In the genomic region with DNA sequence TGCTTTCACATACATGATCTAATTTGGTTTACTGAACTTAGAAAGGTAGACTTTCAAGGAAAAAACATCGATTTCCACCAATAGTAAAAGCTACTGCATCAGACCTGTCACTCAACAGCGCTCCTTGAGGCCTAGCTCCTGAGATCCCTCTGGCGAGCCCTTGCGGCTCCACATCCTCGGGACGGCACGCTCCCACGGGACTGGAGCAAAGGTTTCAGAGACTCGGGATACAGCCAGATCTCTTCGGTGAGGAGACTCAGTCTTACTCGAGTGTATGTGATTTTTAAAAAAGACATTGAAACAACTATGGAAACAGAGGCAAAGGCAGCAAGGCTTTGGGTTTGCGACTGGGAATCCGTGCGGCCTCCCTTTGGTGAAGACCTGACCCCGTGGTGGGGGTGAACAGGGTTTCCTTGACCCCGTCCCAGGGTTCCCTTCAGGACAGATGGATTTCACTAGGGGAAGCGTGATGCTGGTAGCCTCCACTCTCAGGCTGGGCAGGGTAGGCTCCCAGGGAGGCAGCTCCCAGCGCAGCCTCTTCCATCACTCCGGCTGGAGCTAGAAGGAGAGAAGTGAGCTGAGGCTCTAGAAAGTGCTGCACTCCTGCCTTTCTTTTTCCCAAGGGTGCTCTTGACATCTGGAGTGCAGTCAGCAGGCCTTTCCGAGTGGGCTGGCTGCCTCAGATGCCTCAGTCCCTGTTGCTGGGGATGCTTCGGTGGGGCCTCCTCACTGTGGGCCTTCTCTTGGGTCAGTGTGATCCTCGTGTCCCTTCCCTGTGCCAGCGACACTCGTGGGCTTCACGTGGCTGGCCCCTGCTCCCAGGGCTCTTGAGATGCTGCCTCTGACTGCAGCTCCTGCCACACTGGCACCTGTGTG, we compare ENCODE assay signal across 21 cellular contexts. TPM values are rescaled to one million over a fixed set of nuclear protein-coding genes. Genes with fewer than 3 reads are reported as not detected.
DNase-seq lines count a peak whose midpoint lies in the region; ATAC-seq and TF ChIP-seq lines count a peak whose summit lies in the region.
"Had no signal": no experiment of that assay in that cellular context is flagged by ENCODE, and none has a peak within 500 bp of the region (broad histone marks: within the 10 kb centered on the region; RNA-seq: fewer than 3 reads in every experiment).

No MANE protein-coding gene starts in this region.

- peaks cover 36 to 47% of the 10 kb centered on the region in 2 donors for H3K4me1 Mint-ChIP-seq in natural killer cell treated with Interleukin-12 subunit alpha and Interleukin-12 subunit beta and Interleukin-15 and Interleukin-18, amount 100 ng/mL, for 72 hours (ENCODE audit: low read depth in 2 of 2)
- peaks cover 46 to 47% of the 10 kb centered on the region in 2 donors for H3K4me1 Mint-ChIP-seq in natural killer cell

- H3K36me3 Mint-ChIP-seq in natural killer cell treated with Interleukin-12 subunit alpha and Interleukin-12 subunit beta and Interleukin-15 and Interleukin-18, amount 100 ng/mL, for 72 hours, result no peaks in the 10 kb centered on the region
- no peaks in the 10 kb centered on the region for H3K36me3 Mint-ChIP-seq in natural killer cell

- no peaks in the 10 kb centered on the region for H3K79me2 ChIP-seq in OCI-LY7 (ENCODE audit: insufficient read depth, low read depth, low read length)

- TF ChIP-seq CTCF in natural killer cell (IDR thresholded peaks at IDR 0.05) (no peak), OCI-LY7 (conservative IDR thresholded peaks at IDR 0.05; ENCODE audit: low read length) (no peak)

- H3K27ac ChIP-seq in OCI-LY7 (ENCODE audit: low read depth, low read length, poor library complexity, severe bottlenecking) (no peak overlapping the region), thymus (ENCODE audit: low read depth) (peak overlapping the region; percentile 88)
- peak overlapping the region; percentile 77 for H3K27ac ChIP-seq in effector memory CD4-positive, alpha-beta T cell (ENCODE audit: insufficient read depth, low read length, poor library complexity, severe bottlenecking)
- H3K27ac ChIP-seq: brain microvascular endothelial cell, gastrocnemius medialis, KMS-11 had no signal

- H3K4me2 ChIP-seq in OCI-LY7 (ENCODE audit: low read length), result peak overlapping the region; percentile 25
- H3K4me2 ChIP-seq: KMS-11, SK-N-SH had no signal

- no peaks in the 10 kb centered on the region for H3K9me3 Mint-ChIP-seq in natural killer cell treated with Interleukin-12 subunit alpha and Interleukin-12 subunit beta and Interleukin-15 and Interleukin-18, amount 100 ng/mL, for 72 hours
- H3K9me3 Mint-ChIP-seq in natural killer cell, result no peaks in the 10 kb centered on the region
- H3K9me3 Mint-ChIP-seq: dendritic cell treated with granulocyte-macrophage colony-stimulating factor and Interleukin-4, amounts not matched to agents 40 ng/mL and 50 ng/mL, for 4 days; stimulated activated memory B cell treated with anti-CD40 and anti-IgM and Interleukin-4, amounts not matched to agents 10 μg/mL and 1 μg/mL and 100 μg/mL, for 72 hours had no signal

- H3K36me3 ChIP-seq in OCI-LY7 (ENCODE audit: insufficient read depth, low read length) (no peaks in the 10 kb centered on the region), thymus (ENCODE audit: control insufficient read depth, insufficient read depth) (peaks cover 15% of the 10 kb centered on the region)
- no peaks in the 10 kb centered on the region for H3K36me3 ChIP-seq in effector memory CD4-positive, alpha-beta T cell (ENCODE audit: control insufficient read depth, insufficient read depth, low read length)
- H3K36me3 ChIP-seq: brain microvascular endothelial cell had no signal

- no peaks in the 10 kb centered on the region for H3K27me3 Mint-ChIP-seq in natural killer cell treated with Interleukin-12 subunit alpha and Interleukin-12 subunit beta and Interleukin-15 and Interleukin-18, amount 100 ng/mL, for 72 hours
- H3K27me3 Mint-ChIP-seq in natural killer cell (ENCODE audit: low read depth in 2 of 2), result no peaks in the 10 kb centered on the region
- H3K27me3 Mint-ChIP-seq: progenitor cell of endocrine pancreas; stimulated activated memory B cell treated with anti-CD40 and anti-IgM and Interleukin-4, amounts not matched to agents 10 μg/mL and 1 μg/mL and 100 μg/mL, for 72 hours had no signal

- H3K9me3 ChIP-seq in OCI-LY7 (ENCODE audit: low read length) (no peaks in the 10 kb centered on the region), thymus (ENCODE audit: control insufficient read depth) (no peaks in the 10 kb centered on the region)
- H3K9me3 ChIP-seq in effector memory CD4-positive, alpha-beta T cell (ENCODE audit: control insufficient read depth, low read length), result no peaks in the 10 kb centered on the region
- H3K9me3 ChIP-seq: gastrocnemius medialis, SK-N-SH, upper lobe of left lung had no signal

- CTCF ChIA-PET in OCI-LY7 (lab: Charles Lee; ENCODE audit: unreplicated experiment), result interaction anchor here (0.8 to 1.5 kb wide), 2 partner anchors 13 to 19 kb away, joined by 3 read pairs; no protein-coding TSS in a partner anchor

- WGBS in thymus, result 83% methylated on average over 25 of the region's 25 CpGs

- peak overlapping the region in 1 of 2 donors; percentile 25 for H3K27ac Mint-ChIP-seq in natural killer cell treated with Interleukin-12 subunit alpha and Interleukin-12 subunit beta and Interleukin-15 and Interleukin-18, amount 100 ng/mL, for 72 hours
- H3K27ac Mint-ChIP-seq in natural killer cell, result no peak overlapping the region
- H3K27ac Mint-ChIP-seq: dendritic cell treated with granulocyte-macrophage colony-stimulating factor and Interleukin-4, amounts not matched to agents 40 ng/mL and 50 ng/mL, for 4 days; progenitor cell of endocrine pancreas; stimulated activated memory B cell treated with anti-CD40 and anti-IgM and Interleukin-4, amounts not matched to agents 10 μg/mL and 1 μg/mL and 100 μg/mL, for 72 hours had no signal

- no peaks in the 10 kb centered on the region for H4K20me1 ChIP-seq in OCI-LY7 (ENCODE audit: insufficient read depth, low read length)

- peak; percentile 51 for DNase-seq in natural killer cell treated with Interleukin-12 subunit alpha and Interleukin-12 subunit beta and Interleukin-15 and Interleukin-18, amount 100 ng/mL, for 72 hours (ENCODE audit: low spot score)
- DNase-seq in natural killer cell, result no peak
- no peak for DNase-seq in OCI-LY7 (ENCODE audit: low spot score)
- DNase-seq in effector memory CD4-positive, alpha-beta T cell, result no peak
- no peak for DNase-seq in NCI-H1436 (lab: John Stamatoyannopoulos, UW)
- no peak for DNase-seq in retina
- DNase-seq: AML-193, brain microvascular endothelial cell, gastrocnemius medialis, NCI-H1092 treated with DMSO at 0.1 percent for 48 hours, NCI-H2171, NCI-H82, upper lobe of left lung had no signal

- H2AFZ ChIP-seq in OCI-LY7 (ENCODE audit: low read length), result 0 out of 2 replicates have a peak overlapping the region, but pooled peaks have one; percentile 26

- no peaks in the 10 kb centered on the region for H3K9me2 ChIP-seq in OCI-LY7 (ENCODE audit: insufficient read depth, low read length)
- H3K9me2 ChIP-seq: SK-N-SH had no signal

- H3K4me1 ChIP-seq in OCI-LY7 (ENCODE audit: insufficient read depth, low read length, poor library complexity, severe bottlenecking), result peaks cover 61% of the 10 kb centered on the region
- H3K4me1 ChIP-seq in effector memory CD4-positive, alpha-beta T cell (ENCODE audit: control insufficient read depth, insufficient read depth, low read length, poor library complexity, severe bottlenecking), result peaks cover 98% of the 10 kb centered on the region
- peaks cover 78% of the 10 kb centered on the region for H3K4me1 ChIP-seq in thymus (ENCODE audit: control insufficient read depth, insufficient read depth, low read length)

- no peak for ATAC-seq in natural killer cell treated with Interleukin-12 subunit alpha and Interleukin-12 subunit beta and Interleukin-15 and Interleukin-18, amount 100 ng/mL, for 72 hours
- ATAC-seq in natural killer cell (no peak), HG02623 (IDR thresholded peaks at IDR 0.05; ENCODE audit: unreplicated experiment) (no peak)
- ATAC-seq: gastrocnemius medialis; Panc1; stimulated activated memory B cell treated with anti-CD40 and anti-IgM and Interleukin-4, amounts not matched to agents 10 μg/mL and 1 μg/mL and 100 μg/mL, for 72 hours had no signal

- BruUV-seq in OCI-LY7 (replicated peaks; lab: Mats Ljungman, UMichigan), result no TSS peak

- POLR2A ChIA-PET in OCI-LY7 (lab: Charles Lee), result interaction anchor here (0.5 to 1.3 kb wide), 2 partner anchors 30 to 401 kb away, joined by 3 read pairs; partner anchors contain the start of gene ZNF862

- H3K27me3 ChIP-seq in effector memory CD4-positive, alpha-beta T cell (replicated peaks; ENCODE audit: control insufficient read depth, insufficient read depth, low read length, poor library complexity, severe bottlenecking), result no peaks in the 10 kb centered on the region
- H3K27me3 ChIP-seq in thymus (ENCODE audit: control insufficient read depth, insufficient read depth), result peaks cover 3% of the 10 kb centered on the region
- H3K27me3 ChIP-seq: brain microvascular endothelial cell, gastrocnemius medialis, upper lobe of left lung had no signal

- H3K4me3 ChIP-seq in OCI-LY7 (ENCODE audit: low read depth, low read length, poor library complexity, severe bottlenecking) (no peak overlapping the region), thymus (ENCODE audit: low read length) (no peak overlapping the region)
- H3K4me3 ChIP-seq in effector memory CD4-positive, alpha-beta T cell (ENCODE audit: insufficient read depth, low read depth, low read length, poor library complexity, severe bottlenecking), result peak overlapping the region; percentile 37
- H3K4me3 ChIP-seq: gastrocnemius medialis, upper lobe of left lung had no signal

- intact Hi-C loops in natural killer cell (cut with micrococcal nuclease) (no loop called here), OCI-LY7 (cut with micrococcal nuclease; ENCODE audit: unreplicated experiment) (loop anchor here (10.0 kb wide), 1 partner anchor 507 kb away; the partner anchor contains the start of gene ZNF775)

- H3K4me3 Mint-ChIP-seq in natural killer cell treated with Interleukin-12 subunit alpha and Interleukin-12 subunit beta and Interleukin-15 and Interleukin-18, amount 100 ng/mL, for 72 hours, result no peak overlapping the region
- no peak overlapping the region for H3K4me3 Mint-ChIP-seq in natural killer cell
- H3K4me3 Mint-ChIP-seq: dendritic cell treated with granulocyte-macrophage colony-stimulating factor and Interleukin-4, amounts not matched to agents 40 ng/mL and 50 ng/mL, for 4 days; stimulated activated memory B cell treated with anti-CD40 and anti-IgM and Interleukin-4, amounts not matched to agents 10 μg/mL and 1 μg/mL and 100 μg/mL, for 72 hours had no signal

RNA-seq across cellular contexts. Expression of gene ATP6V0E2, which starts 5.8 kb away (rescaled TPM):
- total RNA-seq in natural killer cell treated with Interleukin-12 subunit alpha and Interleukin-12 subunit beta and Interleukin-15 and Interleukin-18, amount 100 ng/mL, for 72 hours, result 10 to 100 TPM; 32.6 to 64.3 TPM
- total RNA-seq in natural killer cell (10 to 100 TPM; 23.2 to 39.4 (median 34.9) TPM), OCI-LY7 (2022) (48.1 and 48.3 TPM in 2 replicates)
- 35.2 and 38.6 TPM in 2 replicates for total RNA-seq in OCI-LY7 (2014; rRNA removed; shearing (Covaris generic))
- 38.9 TPM for polyA plus RNA-seq in thymus

RNA-seq across cellular contexts. Expression of gene ZNF862, which starts 29.8 kb away (rescaled TPM):
- total RNA-seq in natural killer cell treated with Interleukin-12 subunit alpha and Interleukin-12 subunit beta and Interleukin-15 and Interleukin-18, amount 100 ng/mL, for 72 hours, result 10 to 100 TPM; 18.8 to 19.1 TPM
- total RNA-seq in natural killer cell (10 to 100 TPM; 21.4 to 28.9 (median 21.7) TPM), OCI-LY7 (2022) (9.1 and 12.1 TPM in 2 replicates)
- 7.9 and 9.2 TPM in 2 replicates for total RNA-seq in OCI-LY7 (2014; rRNA removed; shearing (Covaris generic))
- 15.8 TPM for polyA plus RNA-seq in thymus
